1 cellular context compared by ENCODE assay signal in genomic region chr20:33995053-33995816, GRCh38.
TF ChIP-seq lines count a peak whose summit lies in the region.

No MANE protein-coding gene starts in this region.

TF ChIP-seq in HepG2, 621 proteins besides CTCF, POLR2A, EP300 and RAD21 (continued from another document and continues in another):
- TF ChIP-seq FOXJ3 (CRISPR knock-in tag; IDR thresholded peaks at IDR 0.05; ENCODE audit: borderline replicate concordance) (0 out of 2 replicates have a peak, but pooled peaks have one; percentile 12), GPBP1L1 (CRISPR knock-in tag; IDR thresholded peaks at IDR 0.05) (no peak), KLF12 (CRISPR knock-in tag; IDR thresholded peaks at IDR 0.05; ENCODE audit: borderline replicate concordance) (peak; percentile 28; the same call in 1 of the 2 replicates), PRDM15 (CRISPR knock-in tag; IDR thresholded peaks at IDR 0.05) (0 out of 2 replicates have a peak, but pooled peaks have one; percentile 14), MAZ (IDR thresholded peaks at IDR 0.05; ENCODE audit: borderline replicate concordance, low read depth, low read length) (no peak), MAZ (CRISPR knock-in tag; IDR thresholded peaks at IDR 0.05; ENCODE audit: low read depth) (no peak), SIN3A (IDR thresholded peaks at IDR 0.05; ENCODE audit: borderline replicate concordance, low read depth, low read length) (0 out of 2 replicates have a peak, but pooled peaks have one; percentile 13), ZNF207 (IDR thresholded peaks at IDR 0.05; ENCODE audit: borderline replicate concordance) (no peak), PTBP1 (IDR thresholded peaks at IDR 0.05; ENCODE audit: low read depth, low read length, poor library complexity, severe bottlenecking) (no peak), ZHX2 (IDR thresholded peaks at IDR 0.05; ENCODE audit: low read depth) (no peak), ZHX2 (CRISPR knock-in tag; IDR thresholded peaks at IDR 0.05; ENCODE audit: borderline replicate concordance) (0 out of 2 replicates have a peak, but pooled peaks have one; percentile 43), ZZZ3 (CRISPR knock-in tag; IDR thresholded peaks at IDR 0.05; ENCODE audit: borderline replicate concordance) (no peak), U2AF1 (optimal IDR thresholded peaks at IDR 0.05; ENCODE audit: low read depth, low read length) (no peak), REL (CRISPR knock-in tag; conservative IDR thresholded peaks at IDR 0.05) (no peak), ZNF510 (CRISPR knock-in tag; IDR thresholded peaks at IDR 0.05; ENCODE audit: low read depth) (no peak), ZNF33A (CRISPR knock-in tag; IDR thresholded peaks at IDR 0.05; ENCODE audit: borderline replicate concordance) (no peak), MED1 (CRISPR knock-in tag; IDR thresholded peaks at IDR 0.05) (peak; percentile 5; the same call in 1 of the 2 replicates), HNF1A (IDR thresholded peaks at IDR 0.05; ENCODE audit: low read depth) (no peak), HNF1A (CRISPR knock-in tag; IDR thresholded peaks at IDR 0.05; ENCODE audit: borderline replicate concordance) (0 out of 2 replicates have a peak, but pooled peaks have one; percentile 21), XBP1 (CRISPR knock-in tag; IDR thresholded peaks at IDR 0.05) (no peak), ONECUT2 (CRISPR knock-in tag; IDR thresholded peaks at IDR 0.05) (peak; percentile 85), GPN1 (CRISPR knock-in tag; IDR thresholded peaks at IDR 0.05; ENCODE audit: borderline replicate concordance) (no peak), KLF6 (CRISPR knock-in tag; IDR thresholded peaks at IDR 0.05) (no peak), SATB2 (CRISPR knock-in tag; IDR thresholded peaks at IDR 0.05) (no peak), SSRP1 (CRISPR knock-in tag; IDR thresholded peaks at IDR 0.05) (peak; percentile 71; the same call in 1 of the 2 replicates), ZSCAN5A (CRISPR knock-in tag; IDR thresholded peaks at IDR 0.05; ENCODE audit: borderline replicate concordance) (0 out of 2 replicates have a peak, but pooled peaks have one; percentile 54), SAP130 (CRISPR knock-in tag; IDR thresholded peaks at IDR 0.05; ENCODE audit: low read depth) (peak; percentile 52; the same call in 1 of the 2 replicates), ZNF430 (CRISPR knock-in tag; IDR thresholded peaks at IDR 0.05) (0 out of 2 replicates have a peak, but pooled peaks have one; percentile 28), CENPX (CRISPR knock-in tag; IDR thresholded peaks at IDR 0.05) (no peak), NONO (IDR thresholded peaks at IDR 0.05) (no peak), NONO (CRISPR knock-in tag; conservative IDR thresholded peaks at IDR 0.05) (no peak), RBM22 (optimal IDR thresholded peaks at IDR 0.05; ENCODE audit: low read length) (peak; percentile 40), ATF2 (CRISPR knock-in tag; IDR thresholded peaks at IDR 0.05) (no peak), ISX (CRISPR knock-in tag; conservative IDR thresholded peaks at IDR 0.05) (0 out of 2 replicates have a peak, but pooled peaks have one; percentile 10), AFF4 (CRISPR knock-in tag; IDR thresholded peaks at IDR 0.05) (no peak)
